Comparison of ENCODE assay signal across 28 cellular contexts in the genomic region with DNA sequence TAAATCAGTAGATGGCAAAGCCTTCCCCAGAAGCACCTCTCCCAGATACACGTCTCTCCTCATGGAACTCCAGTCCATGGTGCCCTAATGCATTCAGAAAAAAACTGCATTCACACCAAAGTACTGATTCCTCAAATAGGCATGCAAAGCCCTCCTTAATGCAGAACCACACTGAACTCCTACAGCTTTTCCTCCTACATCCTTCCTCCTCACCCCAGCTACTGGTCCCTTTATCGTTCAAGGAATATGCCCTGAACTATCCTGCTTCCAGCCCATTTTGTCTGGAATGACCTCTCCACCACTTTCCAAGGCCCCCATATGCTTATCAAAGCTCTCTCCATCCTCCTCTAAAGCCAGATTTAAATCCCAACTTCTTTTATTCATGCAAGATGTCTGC.
"Had no signal": no experiment of that assay in that cellular context is flagged by ENCODE, and none has a peak within 500 bp of the region (broad histone marks: within the 10 kb centered on the region; RNA-seq: fewer than 3 reads in every experiment).

No MANE protein-coding gene starts in this region.

- H3K9me3 ChIP-seq: neutrophil, ovary, psoas muscle, right lobe of liver, sigmoid colon, stomach, thoracic aorta, thyroid gland, tibial nerve, upper lobe of left lung, vagina had no signal

- H3K4me3 Mint-ChIP-seq: natural killer cell treated with Interleukin-12 subunit alpha and Interleukin-12 subunit beta and Interleukin-15 and Interleukin-18, amount 100 ng/mL, for 72 hours; nephron progenitor cell; neural crest cell; stimulated activated effector memory CD8-positive, alpha-beta T cell treated with anti-CD3 and anti-CD28 coated beads, Interleukin-12 subunit alpha, Interleukin-12 subunit beta, amount 100 ng/mL, for 72 hours; stimulated activated naive B cell treated with anti-CD40 and anti-IgM and Interleukin-4, amounts not matched to agents 10 μg/mL and 1 μg/mL and 100 μg/mL, for 72 hours; stimulated activated naive CD8-positive, alpha-beta T cell treated with anti-CD3 and anti-CD28 coated beads, Interleukin-15, Interleukin-2, amounts not matched to agents 100 ng/mL and 50 ng/mL, for 24 hours had no signal

- DNase-seq: nephron progenitor cell; nucleus accumbens; ovary; psoas muscle; right cardiac atrium; right lobe of liver; sigmoid colon; small intestine; stimulated activated CD4-positive, alpha-beta T cell treated with anti-CD3 and anti-CD28 coated beads, Interleukin-15, amount 100 ng/mL, for 24 hours; stimulated activated CD4-positive, alpha-beta T cell treated with anti-CD3 and anti-CD28 coated beads, Interleukin-2, amount 100 ng/mL, for 24 hours; stimulated activated CD4-positive, alpha-beta T cell treated with anti-CD3 and anti-CD28 coated beads, Interleukin-2, amount 100 ng/mL, for 48 hours; stimulated activated CD4-positive, alpha-beta T cell treated with anti-CD3 and anti-CD28 coated beads, Interleukin-4, amount 100 ng/mL, for 24 hours; stimulated activated naive B cell treated with anti-CD40 and anti-IgM and Interleukin-4, amounts not matched to agents 10 μg/mL and 1 μg/mL and 100 μg/mL, for 72 hours; stimulated activated naive CD4-positive, alpha-beta T cell treated with Interleukin-2 at 50 U/mL for 16 hours; stomach; thyroid gland; trophoblast cell; upper lobe of left lung had no signal

- H3K36me3 ChIP-seq: neutrophil, ovary, right lobe of liver, sigmoid colon, thoracic aorta, thyroid gland, upper lobe of left lung, vagina had no signal

- H3K27me3 ChIP-seq: ovary, right lobe of liver, tibial nerve, vagina had no signal

- H3K4me3 ChIP-seq: ovary, psoas muscle, right lobe of liver, sigmoid colon, stomach, thoracic aorta, thyroid gland, tibial nerve, upper lobe of left lung, vagina had no signal

- H3K9ac ChIP-seq: parathyroid adenoma had no signal

- H3K79me2 ChIP-seq: parathyroid adenoma had no signal

- H3K27ac Mint-ChIP-seq: natural killer cell treated with Interleukin-12 subunit alpha and Interleukin-12 subunit beta and Interleukin-15 and Interleukin-18, amount 100 ng/mL, for 72 hours; nephron progenitor cell; progenitor cell of endocrine pancreas; stimulated activated effector memory CD8-positive, alpha-beta T cell treated with anti-CD3 and anti-CD28 coated beads, Interleukin-12 subunit alpha, Interleukin-12 subunit beta, amount 100 ng/mL, for 72 hours; stimulated activated naive B cell treated with anti-CD40 and anti-IgM and Interleukin-4, amounts not matched to agents 10 μg/mL and 1 μg/mL and 100 μg/mL, for 72 hours; stimulated activated naive CD8-positive, alpha-beta T cell treated with anti-CD3 and anti-CD28 coated beads, Interleukin-15, Interleukin-2, amounts not matched to agents 100 ng/mL and 50 ng/mL, for 24 hours had no signal

- H3K27me3 Mint-ChIP-seq: progenitor cell of endocrine pancreas; stimulated activated naive CD8-positive, alpha-beta T cell treated with anti-CD3 and anti-CD28 coated beads, Interleukin-15, Interleukin-2, amounts not matched to agents 100 ng/mL and 50 ng/mL, for 24 hours had no signal

- H3K36me3 Mint-ChIP-seq: stimulated activated effector memory CD8-positive, alpha-beta T cell treated with anti-CD3 and anti-CD28 coated beads, Interleukin-12 subunit alpha, Interleukin-12 subunit beta, amount 100 ng/mL, for 72 hours had no signal

- H3K27ac ChIP-seq: neutrophil, parathyroid adenoma, psoas muscle, right lobe of liver, sigmoid colon, stomach, thoracic aorta, thyroid gland, tibial nerve, upper lobe of left lung, vagina had no signal

- H3K9me3 Mint-ChIP-seq: natural killer cell treated with Interleukin-12 subunit alpha and Interleukin-12 subunit beta and Interleukin-15 and Interleukin-18, amount 100 ng/mL, for 72 hours; nephron progenitor cell; neural crest cell; stimulated activated effector memory CD8-positive, alpha-beta T cell treated with anti-CD3 and anti-CD28 coated beads, Interleukin-12 subunit alpha, Interleukin-12 subunit beta, amount 100 ng/mL, for 72 hours; stimulated activated naive B cell treated with anti-CD40 and anti-IgM and Interleukin-4, amounts not matched to agents 10 μg/mL and 1 μg/mL and 100 μg/mL, for 72 hours; stimulated activated naive CD8-positive, alpha-beta T cell treated with anti-CD3 and anti-CD28 coated beads, Interleukin-15, Interleukin-2, amounts not matched to agents 100 ng/mL and 50 ng/mL, for 24 hours had no signal

- H3K4me1 Mint-ChIP-seq: nephron progenitor cell; stimulated activated effector memory CD8-positive, alpha-beta T cell treated with anti-CD3 and anti-CD28 coated beads, Interleukin-12 subunit alpha, Interleukin-12 subunit beta, amount 100 ng/mL, for 72 hours had no signal

- H3K4me1 ChIP-seq: parathyroid adenoma, right lobe of liver, thyroid gland, upper lobe of left lung had no signal

- ATAC-seq: natural killer cell treated with Interleukin-12 subunit alpha and Interleukin-12 subunit beta and Interleukin-15 and Interleukin-18, amount 100 ng/mL, for 72 hours; right cardiac atrium; right lobe of liver; stimulated activated effector memory CD8-positive, alpha-beta T cell treated with anti-CD3 and anti-CD28 coated beads, Interleukin-12 subunit alpha, Interleukin-12 subunit beta, amount 100 ng/mL, for 72 hours; stimulated activated naive B cell treated with anti-CD40 and anti-IgM and Interleukin-4, amounts not matched to agents 10 μg/mL and 1 μg/mL and 100 μg/mL, for 72 hours had no signal

- H2AFZ ChIP-seq: parathyroid adenoma had no signal
